In genomic region chr18:27695054-27695453, GRCh38 we compare ENCODE assay signal across 22 cellular contexts.
A peak's percentile ranks its signal among the peaks of the same experiment; 100 is the strongest.
DNase-seq lines count a peak whose midpoint lies in the region; ATAC-seq, FAIRE-seq and TF ChIP-seq lines count a peak whose summit lies in the region.
"Had no signal": no experiment of that assay in that cellular context is flagged by ENCODE, and none has a peak within 500 bp of the region (broad histone marks: within the 10 kb centered on the region; RNA-seq: fewer than 3 reads in every experiment).

No MANE protein-coding gene starts in this region.

- dilution Hi-C loops in keratinocyte (cut with MboI; ENCODE audit: extremely low pct_ligation_motif_present, low sequenced_read_pairs) = no loop called here

- H3K27ac Mint-ChIP-seq in WTC11 = no peak overlapping the region

- no peak overlapping the region for H3K4me2 ChIP-seq in keratinocyte (ENCODE audit: control insufficient read depth, extremely low read depth, insufficient read depth, low read depth, low read length)
- H3K4me2 ChIP-seq in smooth muscle cell = no peak overlapping the region
- H3K4me2 ChIP-seq: BLaER1, KMS-11 had no signal

- H3K36me3 ChIP-seq in keratinocyte (ENCODE audit: control insufficient read depth in 2 of 2, extremely low read depth in 1 of 2, insufficient read depth in 2 of 2, low read length in 2 of 2) = no peaks in the 10 kb centered on the region
- H3K36me3 ChIP-seq in smooth muscle cell (ENCODE audit: low read depth) = no peaks in the 10 kb centered on the region
- H3K36me3 ChIP-seq: BLaER1 had no signal

- CTCF ChIA-PET in WTC11 (lab: Charles Lee) = interaction anchor here (1.8 kb wide), 1 partner anchor 55 kb away, joined by 7 read pairs; no protein-coding TSS in a partner anchor

- peaks cover 21% of the 10 kb centered on the region for H3K4me1 Mint-ChIP-seq in WTC11
- H3K4me1 Mint-ChIP-seq: CD4-positive, CD25-positive, alpha-beta regulatory T cell had no signal

- no peak overlapping the region for H3K27ac ChIP-seq in keratinocyte (ENCODE audit: control insufficient read depth, insufficient read depth, low read length)
- peak overlapping the region; percentile 58 for H3K27ac ChIP-seq in smooth muscle cell (ENCODE audit: low read depth)
- H3K27ac ChIP-seq: BLaER1, KMS-11, SK-N-MC had no signal

- POLR2A ChIA-PET in WTC11 (lab: Charles Lee) = no interaction called here

- no peak for FAIRE-seq in keratinocyte (lab: Jason Lieb, UNC)
- FAIRE-seq: GM12892, H54, RCC 7860 had no signal

- H3K4me3 ChIP-seq in keratinocyte (ENCODE audit: control insufficient read depth in 2 of 3, extremely low read depth in 1 of 3, insufficient read depth in 2 of 3, low read depth in 1 of 3, low read length in 3 of 3) = no peak overlapping the region
- H3K4me3 ChIP-seq in smooth muscle cell = no peak overlapping the region
- H3K4me3 ChIP-seq: BLaER1, SK-N-MC had no signal

- ATAC-seq in WTC11 = peak; percentile 79

- TF ChIP-seq CTCF in WTC11 (IDR thresholded peaks at IDR 0.05) (no peak), keratinocyte (optimal IDR thresholded peaks at IDR 0.05 in 1 of 3, IDR thresholded peaks at IDR 0.05 in 1 of 3, conservative IDR thresholded peaks at IDR 0.05 in 1 of 3; ENCODE audit: extremely low read depth in 1 of 3, insufficient read depth in 2 of 3, low read length in 3 of 3) (no peak), smooth muscle cell (IDR thresholded peaks at IDR 0.05; ENCODE audit: borderline replicate concordance, insufficient read depth, poor library complexity, severe bottlenecking) (no peak)

- H3K4me1 ChIP-seq in keratinocyte (ENCODE audit: control insufficient read depth, extremely low read depth, insufficient read depth, low read length) = peaks cover 2% of the 10 kb centered on the region
- H3K4me1 ChIP-seq in smooth muscle cell (ENCODE audit: low read depth) = peaks cover 7% of the 10 kb centered on the region
- H3K4me1 ChIP-seq: BLaER1 had no signal

- H2AFZ ChIP-seq in keratinocyte (ENCODE audit: control insufficient read depth, low read length) (peak overlapping the region; percentile 49), smooth muscle cell (ENCODE audit: low read depth) (no peak overlapping the region)

- no peak overlapping the region for H3K4me3 Mint-ChIP-seq in WTC11
- H3K4me3 Mint-ChIP-seq: CD4-positive, CD25-positive, alpha-beta regulatory T cell had no signal

- H4K20me1 ChIP-seq in keratinocyte (ENCODE audit: control insufficient read depth, extremely low read depth, insufficient read depth, low read length) (no peaks in the 10 kb centered on the region), smooth muscle cell (ENCODE audit: low read depth) (no peaks in the 10 kb centered on the region)
- H4K20me1 ChIP-seq: BLaER1 had no signal

- no peaks in the 10 kb centered on the region for H3K27me3 ChIP-seq in keratinocyte (ENCODE audit: control insufficient read depth, extremely low read depth, insufficient read depth, low read length)
- no peaks in the 10 kb centered on the region for H3K27me3 ChIP-seq in smooth muscle cell (ENCODE audit: low read depth)
- H3K27me3 ChIP-seq: BLaER1 had no signal

- no peaks in the 10 kb centered on the region for H3F3A ChIP-seq in smooth muscle cell (ENCODE audit: low read depth)

- H3K9ac ChIP-seq in keratinocyte (ENCODE audit: control insufficient read depth, extremely low read depth, insufficient read depth, low read length) = no peak overlapping the region
- H3K9ac ChIP-seq in smooth muscle cell (ENCODE audit: low read depth) = no peak overlapping the region
- H3K9ac ChIP-seq: BLaER1, KMS-11 had no signal

- H3K9me3 Mint-ChIP-seq in WTC11 = peaks cover 21% of the 10 kb centered on the region

- 93% methylated on average over 6 of the region's 6 CpGs for WGBS in smooth muscle cell (ENCODE audit: low lambda C conversion rate)

- H3K27me3 Mint-ChIP-seq in WTC11 (ENCODE audit: low read depth) = no peaks in the 10 kb centered on the region
- H3K27me3 Mint-ChIP-seq: CD4-positive, CD25-positive, alpha-beta regulatory T cell had no signal

- H3K9me3 ChIP-seq in keratinocyte (ENCODE audit: control insufficient read depth, low read depth, low read length) = no peaks in the 10 kb centered on the region
- H3K9me3 ChIP-seq in smooth muscle cell (replicated peaks; ENCODE audit: low read depth) = no peaks in the 10 kb centered on the region

- H3K79me2 ChIP-seq in keratinocyte (ENCODE audit: control insufficient read depth, insufficient read depth, low read length) (no peaks in the 10 kb centered on the region), smooth muscle cell (ENCODE audit: low read depth) (no peaks in the 10 kb centered on the region)

- DNase-seq in Daoy (ENCODE audit: low read depth) = peak; percentile 21
- peak; percentile 21 for DNase-seq in WTC11 (ENCODE audit: low spot score)
- no peak for DNase-seq in keratinocyte (ENCODE audit: low read depth, low spot score)
- no peak for DNase-seq in smooth muscle cell (lab: John Stamatoyannopoulos, UW; ENCODE audit: unreplicated experiment)
- no peak for DNase-seq in KG1 (lab: John Stamatoyannopoulos, UW)
- no peak for DNase-seq in NCI-H128 (lab: John Stamatoyannopoulos, UW; ENCODE audit: unreplicated experiment)
- no peak for DNase-seq in activated gamma-delta T cell treated with Interleukin-2 at 50 U/mL for 16 hours
- DNase-seq: CD4-positive, CD25-positive, alpha-beta regulatory T cell; IMR-90; MM.1S; NCI-H1417; NCI-H1694; NCI-H2081; NCI-H2227 treated with DMSO at 0.1 percent for 48 hours; NCI-H526 treated with DMSO at 0.1 percent for 48 hours; SIG-M5 had no signal

- no peaks in the 10 kb centered on the region for H3K9me1 ChIP-seq in keratinocyte (ENCODE audit: control insufficient read depth, extremely low read depth, insufficient read depth, low read length)

- H3K36me3 Mint-ChIP-seq in WTC11 = 0 out of 2 replicates have a peak, but pooled peaks cover 4% of the 10 kb centered on the region
- H3K36me3 Mint-ChIP-seq: CD4-positive, CD25-positive, alpha-beta regulatory T cell had no signal

TF ChIP-seq in WTC11, 78 proteins besides CTCF, POLR2A, EP300 and RAD21:
- TF ChIP-seq, protein P1, sequence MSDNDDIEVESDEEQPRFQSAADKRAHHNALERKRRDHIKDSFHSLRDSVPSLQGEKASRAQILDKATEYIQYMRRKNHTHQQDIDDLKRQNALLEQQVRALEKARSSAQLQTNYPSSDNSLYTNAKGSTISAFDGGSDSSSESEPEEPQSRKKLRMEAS (CRISPR knock-in tag; IDR thresholded peaks at IDR 0.05) = 0 out of 2 replicates have a peak, but pooled peaks have one; percentile 24
- no peak for TF ChIP-seq CREB1 (CRISPR knock-in tag; IDR thresholded peaks at IDR 0.05)

Comparison
In these comparisons a context has a peak if more than half of its experiments do, and no peak if none do; other contexts are left out.
1. DNase-seq: peak in Daoy (single experiment) and WTC11 (single experiment); none in keratinocyte (single experiment), smooth muscle cell (single experiment), KG1 (single experiment), NCI-H128 (single experiment) and activated gamma-delta T cell treated with Interleukin-2 at 50 U/mL for 16 hours (single experiment).